1 cellular context compared by ENCODE assay signal in genomic region chr1:20154306-20154831, GRCh38.
TF ChIP-seq lines count a peak whose summit lies in the region.

No MANE protein-coding gene starts in this region.

TF ChIP-seq in K562, 482 proteins besides CTCF, POLR2A, EP300 and RAD21:
- TF ChIP-seq ZNF347 (CRISPR knock-in tag; IDR thresholded peaks at IDR 0.05; ENCODE audit: low read depth) (no peak), YY1 (IDR thresholded peaks at IDR 0.05; ENCODE audit: borderline replicate concordance in 1 of 3, control insufficient read depth in 1 of 3, extremely low read depth in 1 of 3, insufficient read depth in 3 of 3, insufficient read length in 1 of 3, insufficient replicate concordance in 2 of 3, low read depth in 1 of 3, low read length in 2 of 3) (no peak), HNRNPL (IDR thresholded peaks at IDR 0.05; ENCODE audit: low read depth, low read length) (no peak), ZBTB33 (CRISPR knock-in tag; IDR thresholded peaks at IDR 0.05) (no peak), TAL1 (IDR thresholded peaks at IDR 0.05) (no peak), ZNF668 (CRISPR knock-in tag; IDR thresholded peaks at IDR 0.05) (no peak), HNRNPH1 (optimal IDR thresholded peaks at IDR 0.05; ENCODE audit: low read depth, low read length) (no peak), TAF7 (tag; IDR thresholded peaks at IDR 0.05) (no peak), BMI1 (IDR thresholded peaks at IDR 0.05; ENCODE audit: low read length) (no peak), FOXA3 (CRISPR knock-in tag; conservative IDR thresholded peaks at IDR 0.05 in 1 of 2, IDR thresholded peaks at IDR 0.05 in 1 of 2) (no peak), SAP30 (IDR thresholded peaks at IDR 0.05; ENCODE audit: borderline replicate concordance, insufficient read depth, low read depth, low read length, poor library complexity, severe bottlenecking) (no peak)
